Comparison of ENCODE assay signal across 10 cellular contexts in genomic region chr19:31110331-31110730, GRCh38.
A peak's percentile ranks its signal among the peaks of the same experiment; 100 is the strongest.
DNase-seq lines count a peak whose midpoint lies in the region; ATAC-seq, FAIRE-seq and TF ChIP-seq lines count a peak whose summit lies in the region.
"Had no signal": no experiment of that assay in that cellular context is flagged by ENCODE, and none has a peak within 500 bp of the region (broad histone marks: within the 10 kb centered on the region; RNA-seq: fewer than 3 reads in every experiment).

No MANE protein-coding gene starts in this region.

- H3K36me3 ChIP-seq in hepatocyte (replicated peaks; ENCODE audit: insufficient read depth, low read depth), result no peaks in the 10 kb centered on the region

- no peak overlapping the region for H3K4me2 ChIP-seq in A549
- H3K4me2 ChIP-seq in hepatocyte, result no peak overlapping the region

- no peak for TF ChIP-seq EP300 in A549 (IDR thresholded peaks at IDR 0.05)

- no peaks in the 10 kb centered on the region for H3K9me3 ChIP-seq in A549
- H3K9me3 ChIP-seq in hepatocyte (ENCODE audit: low read depth), result no peaks in the 10 kb centered on the region

- no peak for FAIRE-seq in A549 (lab: Jason Lieb, UNC)

- no peak for TF ChIP-seq POLR2A in A549 (IDR thresholded peaks at IDR 0.05; ENCODE audit: low read length)

- no peaks in the 10 kb centered on the region for H3K79me2 ChIP-seq in hepatocyte

- TF ChIP-seq CTCF in A549 (IDR thresholded peaks at IDR 0.05) (no peak; the same call in 2 of the 3 replicates), hepatocyte (IDR thresholded peaks at IDR 0.05; ENCODE audit: poor library complexity) (peak; percentile 41)

- H4K20me1 ChIP-seq in hepatocyte (ENCODE audit: insufficient read depth, poor library complexity, severe bottlenecking), result no peaks in the 10 kb centered on the region

- H3K27ac ChIP-seq in A549 (no peak overlapping the region), hepatocyte (no peak overlapping the region)

- no peaks in the 10 kb centered on the region for H3K27me3 ChIP-seq in hepatocyte

- ATAC-seq in A549 (peak in 1 of 2 experiments; percentile 70; a peak in 3 of 6 replicates), GM21390 (IDR thresholded peaks at IDR 0.05; ENCODE audit: unreplicated experiment) (no peak)

- CTCF ChIA-PET in A549 (lab: Yijun Ruan, JAX), result interaction anchor here (1.4 to 2.4 kb wide), 3 partner anchors 10 to 1114 kb away, joined by 6 to 9 read pairs (median 6); no protein-coding TSS in a partner anchor

- POLR2A ChIA-PET in A549 (lab: Yijun Ruan, JAX), result no interaction called here

- peak; percentile 50 to 52 for TF ChIP-seq RAD21 in A549 (conservative IDR thresholded peaks at IDR 0.05 in 1 of 2, IDR thresholded peaks at IDR 0.05 in 1 of 2)

- H3K4me1 ChIP-seq in A549, result peaks cover 7% of the 10 kb centered on the region; the same call in 2 of the 3 replicates
- H3K4me1 ChIP-seq in hepatocyte (ENCODE audit: insufficient read depth), result no peaks in the 10 kb centered on the region

- H3K4me3 ChIP-seq in A549, result no peak overlapping the region
- H3K4me3 ChIP-seq in hepatocyte, result no peak overlapping the region

- peak in 1 of 2 experiments; percentile 19 for DNase-seq in A549 (ENCODE audit: low read depth in 1 of 2, low spot score in 1 of 2)
- DNase-seq in EL, result peak; percentile 33
- peak; percentile 49 for DNase-seq in UCSD-AML1 (lab: John Stamatoyannopoulos, UW; ENCODE audit: unreplicated experiment)
- DNase-seq in hepatocyte (ENCODE audit: low spot score), result peak; percentile 52
- DNase-seq in NCI-H510A treated with DMSO at 0.1 percent for 48 hours (lab: John Stamatoyannopoulos, UW), result no peak
- DNase-seq in NCI-H1092 (lab: John Stamatoyannopoulos, UW), result no peak
- no peak for DNase-seq in dermis blood vessel endothelial cell
- DNase-seq: naive B cell, NCI-H1092 treated with DMSO at 0.1 percent for 48 hours had no signal

- H3K9me2 ChIP-seq in hepatocyte (replicated peaks; ENCODE audit: insufficient read depth), result no peaks in the 10 kb centered on the region

- no peak overlapping the region for H2AFZ ChIP-seq in hepatocyte

- 26% methylated on average over 5 of the region's 5 CpGs for WGBS in A549 (ENCODE audit: missing lambda C conversion rate)
- 57% methylated on average over 5 of the region's 5 CpGs for WGBS in hepatocyte (ENCODE audit: low lambda C conversion rate, missing lambda C conversion rate)

TF ChIP-seq in A549, 52 proteins besides CTCF, POLR2A, EP300 and RAD21:
- TF ChIP-seq SMC3 (IDR thresholded peaks at IDR 0.05) (peak; percentile 35; the same call in 1 of the 3 replicates), HDAC2 (IDR thresholded peaks at IDR 0.05) (no peak)

Comparison
In these comparisons a context has a peak if more than half of its experiments do, and no peak if none do; other contexts are left out.
1. DNase-seq: peak in EL (single experiment), UCSD-AML1 (single experiment) and hepatocyte (single experiment); none in NCI-H510A treated with DMSO at 0.1 percent for 48 hours (single experiment), NCI-H1092 (single experiment) and dermis blood vessel endothelial cell (single experiment).